In genomic region chr3:77324115-77324514, GRCh38 we compare ENCODE assay signal across 26 cellular contexts.
"Had no signal": no experiment of that assay in that cellular context is flagged by ENCODE, and none has a peak within 500 bp of the region (broad histone marks: within the 10 kb centered on the region; RNA-seq: fewer than 3 reads in every experiment).

No MANE protein-coding gene starts in this region.

- H3K27me3 ChIP-seq: left lung, ovary, right atrium auricular region, right lobe of liver, testis, tibial artery, upper lobe of right lung had no signal

- H3K4me3 ChIP-seq: left lung, lower lobe of right lung, ovary, right atrium auricular region, right lobe of liver, smooth muscle cell, testis, tibial artery, upper lobe of right lung had no signal

- H3K9me3 ChIP-seq: left lung, lower lobe of right lung, ovary, right atrium auricular region, right lobe of liver, testis, tibial artery, upper lobe of right lung had no signal

- H3K36me3 ChIP-seq: left lung, lower lobe of right lung, ovary, right atrium auricular region, right lobe of liver, tibial artery, upper lobe of right lung had no signal

- H3K27ac ChIP-seq: left lung, lower lobe of right lung, ovary, right atrium auricular region, right lobe of liver, testis, upper lobe of right lung had no signal

- H3K4me1 ChIP-seq: left lung, lower lobe of right lung, right lobe of liver, testis, upper lobe of right lung had no signal

- H3K4me2 ChIP-seq: smooth muscle cell had no signal

- DNase-seq: hypothalamus; immature natural killer cell; kidney; left colon; left lung; lower lobe of right lung; mammary epithelial cell; mesenchymal stem cell; naive thymus-derived CD8-positive, alpha-beta T cell; nucleus accumbens; ovary; right lobe of liver; stimulated activated CD4-positive, alpha-beta T cell treated with anti-CD3 and anti-CD28 coated beads, Interleukin-1b, Interleukin-23, amount 100 ng/mL, for 48 hours; stimulated activated CD4-positive, alpha-beta T cell treated with anti-CD3 and anti-CD28 coated beads, Interleukin-2, amount 100 ng/mL, for 48 hours; stimulated activated CD4-positive, alpha-beta T cell treated with anti-CD3 and anti-CD28 coated beads, Interleukin-4, amount 100 ng/mL, for 4 hours; stimulated activated CD8-positive, alpha-beta memory T cell treated with anti-CD3 and anti-CD28 coated beads, Interleukin-4, amount 100 ng/mL, for 48 hours; stimulated activated naive CD4-positive, alpha-beta T cell treated with Interleukin-2 at 50 U/mL for 16 hours; stimulated activated naive CD8-positive, alpha-beta T cell treated with anti-CD3 and anti-CD28 coated beads, Interleukin-15, amount 100 ng/mL, for 72 hours; substantia nigra; testis; tibial artery; trophoblast cell; upper lobe of right lung had no signal

- ATAC-seq: left colon; left lung; lower lobe of right lung; naive thymus-derived CD8-positive, alpha-beta T cell; right lobe of liver; stimulated activated memory B cell treated with anti-CD40 and anti-IgM and Interleukin-4, amounts not matched to agents 10 μg/mL and 1 μg/mL and 100 μg/mL, for 72 hours; stimulated activated naive CD8-positive, alpha-beta T cell treated with anti-CD3 and anti-CD28 coated beads, Interleukin-15, amount 100 ng/mL, for 72 hours; upper lobe of right lung had no signal
